34 cellular contexts compared by ENCODE assay signal in the genomic region with DNA sequence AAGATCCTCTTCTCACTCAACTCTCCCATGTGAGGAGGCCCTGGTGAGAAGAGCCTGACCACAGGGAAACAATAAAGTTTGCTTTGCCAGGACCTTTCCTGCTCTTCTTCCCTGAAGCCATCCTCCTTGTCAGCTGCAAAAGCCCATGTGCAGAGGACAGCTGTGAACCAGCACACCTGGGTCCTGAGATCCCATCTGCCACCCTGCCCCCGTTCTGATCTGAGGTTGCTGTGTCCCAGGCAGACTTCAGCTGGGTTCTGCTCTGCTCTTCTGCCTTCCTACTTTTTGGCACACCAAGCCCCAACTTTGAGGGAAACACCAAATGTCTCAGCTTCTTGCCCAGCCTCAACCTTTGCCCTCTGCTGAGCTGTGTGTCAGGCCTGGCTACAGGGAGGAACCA.
"Had no signal": no experiment of that assay in that cellular context is flagged by ENCODE, and none has a peak within 500 bp of the region (broad histone marks: within the 10 kb centered on the region; RNA-seq: fewer than 3 reads in every experiment).

No MANE protein-coding gene starts in this region.

- H3K4me1 ChIP-seq: esophagus muscularis mucosa, foreskin keratinocyte, gastrocnemius medialis had no signal

- H3K27ac ChIP-seq: brain microvascular endothelial cell, coronary artery, dorsolateral prefrontal cortex, esophagus muscularis mucosa, foreskin keratinocyte, gastrocnemius medialis, WERI-Rb-1 had no signal

- H3K9me3 ChIP-seq: esophagus muscularis mucosa, gastrocnemius medialis had no signal

- H3K27ac Mint-ChIP-seq: activated B cell treated with CpG ODN at 0.5 μM for 24 hours; activated CD8-positive, alpha-beta T cell treated with anti-CD3 and anti-CD28 coated beads for 36 hours; activated naive CD8-positive, alpha-beta T cell; activated T-helper 17 cell treated with anti-CD3 and anti-CD28 coated beads, Interleukin-2, amount 50 U/mL, for 72 hours; dendritic cell treated with granulocyte-macrophage colony-stimulating factor and Interleukin-4, amounts not matched to agents 40 ng/mL and 50 ng/mL, for 4 days; T-helper 17 cell; T-helper 2 cell treated with Interferon-gamma antibody and Interleukin-4, amounts not matched to agents 5 μg/mL and 100 μg/mL, for 36 hours had no signal

- H3K9me3 Mint-ChIP-seq: activated B cell treated with CpG ODN at 0.5 μM for 24 hours; activated CD8-positive, alpha-beta T cell treated with anti-CD3 and anti-CD28 coated beads for 36 hours; activated T-cell treated with anti-CD3 and anti-CD28 coated beads, Interleukin-2, amount 50 U/mL, for 4 hours; T-helper 2 cell treated with Interferon-gamma antibody and Interleukin-4, amounts not matched to agents 5 μg/mL and 100 μg/mL, for 36 hours had no signal

- H3K36me3 Mint-ChIP-seq: activated naive CD8-positive, alpha-beta T cell had no signal

- H3K27me3 Mint-ChIP-seq: activated B cell treated with CpG ODN at 0.5 μM for 24 hours; activated CD8-positive, alpha-beta T cell treated with anti-CD3 and anti-CD28 coated beads for 36 hours; activated naive CD8-positive, alpha-beta T cell; activated T-helper 17 cell treated with anti-CD3 and anti-CD28 coated beads, Interleukin-2, amount 50 U/mL, for 72 hours; central memory CD8-positive, alpha-beta T cell; dendritic cell treated with granulocyte-macrophage colony-stimulating factor and Interleukin-4, amounts not matched to agents 40 ng/mL and 50 ng/mL, for 4 days; T-helper 17 cell had no signal

- H3K36me3 ChIP-seq: brain microvascular endothelial cell, esophagus muscularis mucosa, gastrocnemius medialis, WERI-Rb-1 had no signal

- DNase-seq: activated B cell treated with CpG ODN at 0.5 μM for 24 hours; activated CD4-positive, alpha-beta T cell treated with anti-CD3 and anti-CD28 coated beads for 48 hours; activated CD4-positive, alpha-beta T cell treated with anti-CD3 and anti-CD28 coated beads, Interleukin-2, amount 50 U/mL, for 1 hour; activated CD4-positive, alpha-beta T cell treated with anti-CD3 and anti-CD28 coated beads, Interleukin-2, amount 50 U/mL, for 48 hours; activated CD8-positive, alpha-beta memory T cell treated with anti-CD3 and anti-CD28 coated beads for 24 hours; activated CD8-positive, alpha-beta T cell treated with anti-CD3 and anti-CD28 coated beads for 36 hours; activated effector memory CD4-positive, alpha-beta T cell treated with Interleukin-2 at 50 U/mL for 16 hours; activated gamma-delta T cell treated with Interleukin-2 at 50 U/mL for 16 hours; activated naive CD4-positive, alpha-beta T cell treated with anti-CD3 and anti-CD28 coated beads, Interleukin-2, amount 50 U/mL, for 16 hours; activated naive CD4-positive, alpha-beta T cell treated with Interleukin-2 at 50 U/mL for 16 hours; activated T-cell treated with anti-CD3 and anti-CD28 coated beads, Interleukin-2, amount 50 U/mL, for 4 hours; amniotic stem cell; anterior cingulate cortex; brain microvascular endothelial cell; dorsolateral prefrontal cortex; effector memory CD4-positive, alpha-beta T cell; erythroblast; foreskin keratinocyte; gastrocnemius medialis; glutamatergic neuron; T-helper 1 cell; T-helper 17 cell; T1000; WERI-Rb-1 had no signal

- FAIRE-seq: astrocyte, bronchial epithelial cell had no signal

- H3K4me3 Mint-ChIP-seq: activated B cell treated with CpG ODN at 0.5 μM for 24 hours; activated CD8-positive, alpha-beta T cell treated with anti-CD3 and anti-CD28 coated beads for 36 hours; activated naive CD8-positive, alpha-beta T cell; activated T-cell treated with anti-CD3 and anti-CD28 coated beads, Interleukin-2, amount 50 U/mL, for 4 hours; activated T-helper 17 cell treated with anti-CD3 and anti-CD28 coated beads, Interleukin-2, amount 50 U/mL, for 72 hours; central memory CD8-positive, alpha-beta T cell; dendritic cell treated with granulocyte-macrophage colony-stimulating factor and Interleukin-4, amounts not matched to agents 40 ng/mL and 50 ng/mL, for 4 days; T-helper 17 cell; T-helper 2 cell treated with Interferon-gamma antibody and Interleukin-4, amounts not matched to agents 5 μg/mL and 100 μg/mL, for 36 hours had no signal

- H3K27me3 ChIP-seq: brain microvascular endothelial cell, dorsolateral prefrontal cortex, esophagus muscularis mucosa, foreskin keratinocyte, gastrocnemius medialis had no signal

- H3K4me1 Mint-ChIP-seq: activated B cell treated with CpG ODN at 0.5 μM for 24 hours; activated T-helper 17 cell treated with anti-CD3 and anti-CD28 coated beads, Interleukin-2, amount 50 U/mL, for 72 hours; central memory CD8-positive, alpha-beta T cell; T-helper 17 cell had no signal

- ATAC-seq: activated CD4-positive, CD25-positive, alpha-beta regulatory T cell treated with anti-CD3 and anti-CD28 coated beads, Interleukin-2, amount 50 U/mL, for 24 hours; activated CD8-positive, alpha-beta T cell treated with anti-CD3 and anti-CD28 coated beads for 36 hours; activated T-cell treated with anti-CD3 and anti-CD28 coated beads, Interleukin-2, amount 50 U/mL, for 4 hours; activated T-helper 17 cell treated with anti-CD3 and anti-CD28 coated beads, Interleukin-2, amount 50 U/mL, for 72 hours; foreskin keratinocyte; gastrocnemius medialis; T-helper 17 cell had no signal

- H3K4me3 ChIP-seq: coronary artery, dorsolateral prefrontal cortex, esophagus muscularis mucosa, gastrocnemius medialis had no signal
